1 cellular context compared by ENCODE assay signal in genomic region chr17:76887809-76888208, GRCh38.
TF ChIP-seq lines count a peak whose summit lies in the region.

No MANE protein-coding gene starts in this region.

TF ChIP-seq in A549, 52 proteins besides CTCF, POLR2A, EP300 and RAD21 (continued from another document):
- TF ChIP-seq FOXS1 (CRISPR knock-in tag; IDR thresholded peaks at IDR 0.05), result no peak
- TF ChIP-seq KDM5A (IDR thresholded peaks at IDR 0.05), result no peak
- TF ChIP-seq MAFK (IDR thresholded peaks at IDR 0.05; ENCODE audit: partially characterized antibody), result no peak
- no peak for TF ChIP-seq ZFP36 (IDR thresholded peaks at IDR 0.05; ENCODE audit: borderline replicate concordance, partially characterized antibody)
- no peak for TF ChIP-seq PBX3 (IDR thresholded peaks at IDR 0.05)
- no peak for TF ChIP-seq MAX (IDR thresholded peaks at IDR 0.05)
